8 cellular contexts compared by ENCODE assay signal in genomic region chr19:18833141-18833476, GRCh38. TPM values are rescaled to one million over a fixed set of nuclear protein-coding genes. Genes with fewer than 3 reads are reported as not detected.
DNase-seq lines count a peak whose midpoint lies in the region; ATAC-seq and TF ChIP-seq lines count a peak whose summit lies in the region.

No MANE protein-coding gene starts in this region.

- H3K4me1 ChIP-seq in SJCRH30 (peaks cover 6% of the 10 kb centered on the region; the same call in 1 of the 2 replicates), fibroblast of lung (ENCODE audit: control insufficient read depth, extremely low read depth, insufficient read depth, low read length) (peaks cover 9% of the 10 kb centered on the region), gastrocnemius medialis (peaks cover 34 to 46% of the 10 kb centered on the region in 2 donors)

- H3K79me2 ChIP-seq in fibroblast of lung (ENCODE audit: control insufficient read depth, insufficient read depth, low read length), result peaks cover 61% of the 10 kb centered on the region

- no peaks in the 10 kb centered on the region for H3K27me3 ChIP-seq in SJCRH30
- no peaks in the 10 kb centered on the region for H3K27me3 ChIP-seq in fibroblast of lung (ENCODE audit: control insufficient read depth, insufficient read depth, low read length)
- no peaks in the 10 kb centered on the region for H3K27me3 ChIP-seq in gastrocnemius medialis

- H3K27ac ChIP-seq in SJCRH30 (no peak overlapping the region), fibroblast of lung (ENCODE audit: insufficient read depth, low read length) (peak overlapping the region; percentile 71), gastrocnemius medialis (peak overlapping the region; percentile 70 to 94 (median 84))

- peak overlapping the region; percentile 100 for H3K4me2 ChIP-seq in fibroblast of lung (ENCODE audit: extremely low read depth, insufficient read depth, low read length)

- H3K36me3 ChIP-seq in SJCRH30 (peaks cover 21% of the 10 kb centered on the region; the same call in 1 of the 2 replicates), fibroblast of lung (ENCODE audit: control insufficient read depth, insufficient read depth, low read length) (peaks cover 4% of the 10 kb centered on the region), gastrocnemius medialis (peaks cover 0 to 8% of the 10 kb centered on the region in 2 donors)

- ATAC-seq in GM21360 (IDR thresholded peaks at IDR 0.05; ENCODE audit: unreplicated experiment) (peak; percentile 1), gastrocnemius medialis (no peak), sciatic nerve (no peak), GM21367 (IDR thresholded peaks at IDR 0.05; ENCODE audit: unreplicated experiment) (no peak), HG03469 (IDR thresholded peaks at IDR 0.05; ENCODE audit: unreplicated experiment) (no peak)

- H4K20me1 ChIP-seq in fibroblast of lung (ENCODE audit: control insufficient read depth, extremely low read depth, insufficient read depth, low read length), result peaks cover 10% of the 10 kb centered on the region

- no peak for TF ChIP-seq CTCF in fibroblast of lung (conservative IDR thresholded peaks at IDR 0.05 in 1 of 2, IDR thresholded peaks at IDR 0.05 in 1 of 2; ENCODE audit: low read depth in 1 of 2, low read length in 2 of 2)
- TF ChIP-seq CTCF in gastrocnemius medialis (IDR thresholded peaks at IDR 0.05 in 4 of 5, conservative IDR thresholded peaks at IDR 0.05 in 1 of 5), result no peak

- intact Hi-C loops in gastrocnemius medialis (cut with DNase I; ENCODE audit: low total_unique reads) (loop anchor here (5.0 kb wide), 1 partner anchor 241 kb away; no protein-coding TSS in a partner anchor), sciatic nerve (cut with DNase I) (no loop called here)

- no peaks in the 10 kb centered on the region for H3K9me3 ChIP-seq in SJCRH30 (replicated peaks)
- H3K9me3 ChIP-seq in fibroblast of lung (ENCODE audit: control insufficient read depth, insufficient read depth, low read depth, low read length), result no peaks in the 10 kb centered on the region
- H3K9me3 ChIP-seq in gastrocnemius medialis, result no peaks in the 10 kb centered on the region

- DNase-seq in SJCRH30 (no peak), fibroblast of lung (ENCODE audit: low read depth in 2 of 2) (peak in 1 of 2 donors; percentile 8), gastrocnemius medialis (no peak), NCI-H1694 treated with DMSO at 0.1 percent for 48 hours (lab: John Stamatoyannopoulos, UW) (no peak), sciatic nerve (ENCODE audit: low spot score) (no peak)

- H3K4me3 ChIP-seq in SJCRH30 (peak overlapping the region; percentile 86), fibroblast of lung (replicated peaks in 1 of 4; ENCODE audit: control extremely low read depth in 1 of 4, insufficient read depth in 1 of 4, low read depth in 3 of 4, low read length in 4 of 4) (peak overlapping the region; percentile 73 to 92 (median 90)), gastrocnemius medialis (peak overlapping the region; percentile 78 to 96 (median 83))

- no peak overlapping the region for H2AFZ ChIP-seq in fibroblast of lung (ENCODE audit: low read length)

- in situ Hi-C loops in gastrocnemius medialis (cut with MboI; ENCODE audit: low sequenced_read_pairs in 4 of 4), result loop anchor here in 2 of 4 donors (25.0 kb wide), 2 partner anchors 246 to 371 kb away; partner anchors contain the start of gene REX1BD (in 1 of the 2)

- no peak for TF ChIP-seq POLR2A in gastrocnemius medialis (IDR thresholded peaks at IDR 0.05)

- peak overlapping the region; percentile 90 for H3K9ac ChIP-seq in fibroblast of lung (ENCODE audit: insufficient read depth, low read length)

RNA-seq across cellular contexts. Expression of gene UPF1, which starts 1.4 kb away (rescaled TPM):
- total RNA-seq in SJCRH30 (2014; rRNA removed; shearing (Covaris generic)), result 50.4 and 53.0 TPM in 2 replicates
- total RNA-seq in fibroblast of lung, result 42.4 and 57.1 TPM in 2 replicates
- polyA plus RNA-seq in fibroblast of lung, result 20.5 and 28.1 TPM in 2 replicates
- 28.7 and 32.9 TPM in 2 replicates for polyA plus RNA-seq in fibroblast of lung (2012)
- polyA minus RNA-seq in fibroblast of lung (ENCODE audit: low replicate concordance), result 98.4 and 197 TPM in 2 replicates
- 10 to 100 TPM; 26.0 to 64.9 (median 46.4) TPM for total RNA-seq in gastrocnemius medialis
- 57.8 TPM for total RNA-seq in sciatic nerve

RNA-seq across cellular contexts. Expression of gene COMP, which starts 42.0 kb away (rescaled TPM):
- total RNA-seq in SJCRH30 (2014; rRNA removed; shearing (Covaris generic)), result not detected in 2 replicates
- total RNA-seq in fibroblast of lung, result 0.17 and 0.26 TPM in 2 replicates
- 0.05 and 0.11 TPM in 2 replicates for polyA plus RNA-seq in fibroblast of lung
- polyA plus RNA-seq in fibroblast of lung (2012), result 0.08 and 0.16 TPM in 2 replicates
- polyA minus RNA-seq in fibroblast of lung (ENCODE audit: low replicate concordance), result not detected in 2 replicates
- total RNA-seq in gastrocnemius medialis, result 10 to 100 TPM in 1 of 4 donors, 1 to 10 TPM in 1, under 1 TPM in 1, not detected in 1; 0.24 to 77.8 (median 1.3) TPM
- 7.6 TPM for total RNA-seq in sciatic nerve
